In the genomic region with DNA sequence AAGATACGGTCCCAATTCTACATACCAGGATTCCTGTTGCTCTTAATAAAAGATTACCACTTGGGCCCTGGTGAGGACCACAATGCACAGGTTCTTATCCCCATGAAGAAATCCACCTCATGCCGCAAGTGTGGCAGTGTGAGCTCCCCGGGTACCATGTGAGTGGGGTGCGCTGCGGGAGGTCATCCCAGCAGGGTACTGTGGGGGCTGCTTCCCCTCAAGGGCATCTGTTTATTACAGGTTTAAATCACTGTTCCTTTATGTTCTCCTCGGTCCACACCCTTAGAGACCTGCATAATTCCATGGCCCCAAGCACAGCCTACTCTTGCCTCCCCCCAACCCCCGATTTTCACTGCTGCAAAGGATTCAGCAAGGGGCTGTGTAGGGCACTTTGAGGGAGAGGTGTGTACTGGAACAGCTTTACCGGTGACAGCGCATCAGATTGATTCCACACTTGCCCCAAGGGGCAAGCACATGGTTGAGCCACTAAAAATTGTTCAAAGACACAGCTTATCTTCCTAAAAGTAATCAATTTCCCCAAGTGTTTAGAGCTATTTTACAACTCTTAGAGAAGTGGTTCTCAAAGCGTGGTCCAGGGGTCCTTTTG, we compare ENCODE assay signal across 13 cellular contexts. TPM values are rescaled to one million over a fixed set of nuclear protein-coding genes. Genes with fewer than 3 reads are reported as not detected.
DNase-seq lines count a peak whose midpoint lies in the region; ATAC-seq and TF ChIP-seq lines count a peak whose summit lies in the region.
"Had no signal": no experiment of that assay in that cellular context is flagged by ENCODE, and none has a peak within 500 bp of the region (broad histone marks: within the 10 kb centered on the region; RNA-seq: fewer than 3 reads in every experiment).

No MANE protein-coding gene starts in this region.

- TF ChIP-seq CTCF in activated CD8-positive, alpha-beta T cell treated with anti-CD3 and anti-CD28 coated beads for 36 hours (IDR thresholded peaks at IDR 0.05) = no peak
- TF ChIP-seq CTCF in lower lobe of right lung (IDR thresholded peaks at IDR 0.05) (no peak), MCF 10A (IDR thresholded peaks at IDR 0.05; ENCODE audit: unreplicated experiment) (no peak)

- H3K27me3 ChIP-seq in lower lobe of right lung (ENCODE audit: low read depth) = no peaks in the 10 kb centered on the region
- H3K27me3 ChIP-seq: BE2C had no signal

- peak overlapping the region; percentile 67 for H3K4me3 Mint-ChIP-seq in stimulated activated naive CD8-positive, alpha-beta T cell treated with anti-CD3 and anti-CD28 coated beads, Interleukin-15, Interleukin-2, amounts not matched to agents 100 ng/mL and 50 ng/mL, for 24 hours
- peak overlapping the region; percentile 72 for H3K4me3 Mint-ChIP-seq in activated CD8-positive, alpha-beta T cell treated with anti-CD3 and anti-CD28 coated beads for 36 hours
- H3K4me3 Mint-ChIP-seq in MCF 10A (ENCODE audit: unreplicated experiment) = no peak overlapping the region

- no peak overlapping the region for H3K4me3 ChIP-seq in lower lobe of right lung
- H3K4me3 ChIP-seq: mucosa of descending colon had no signal

- no peaks in the 10 kb centered on the region for H3K9me3 ChIP-seq in lower lobe of right lung
- H3K9me3 ChIP-seq: BE2C, mucosa of descending colon had no signal

- CTCF ChIA-PET in activated CD8-positive, alpha-beta T cell treated with anti-CD3 and anti-CD28 coated beads for 36 hours (lab: Charles Lee) = interaction anchor here (1.1 to 7.6 kb wide), 9 partner anchors 8 to 34 kb away, joined by 3 to 104 read pairs (median 6); a partner anchor contains a TSS
- CTCF ChIA-PET in MCF 10A (lab: Yijun Ruan, JAX) = interaction anchor here (0.7 to 2.6 kb wide), 6 partner anchors 8 to 297 kb away, joined by 3 to 27 read pairs (median 7); no protein-coding TSS in a partner anchor

- H3K4me1 ChIP-seq in lower lobe of right lung = peaks cover 99% of the 10 kb centered on the region

- no peaks in the 10 kb centered on the region for H3K36me3 ChIP-seq in lower lobe of right lung

- H3K9me3 Mint-ChIP-seq in stimulated activated naive CD8-positive, alpha-beta T cell treated with anti-CD3 and anti-CD28 coated beads, Interleukin-15, Interleukin-2, amounts not matched to agents 100 ng/mL and 50 ng/mL, for 24 hours = no peaks in the 10 kb centered on the region
- no peaks in the 10 kb centered on the region for H3K9me3 Mint-ChIP-seq in activated CD8-positive, alpha-beta T cell treated with anti-CD3 and anti-CD28 coated beads for 36 hours
- H3K9me3 Mint-ChIP-seq in MCF 10A (ENCODE audit: unreplicated experiment) = no peaks in the 10 kb centered on the region

- intact Hi-C loops in activated CD8-positive, alpha-beta T cell treated with anti-CD3 and anti-CD28 coated beads for 36 hours (cut with micrococcal nuclease) = no loop called here
- intact Hi-C loops in lower lobe of right lung (cut with DNase I) (no loop called here), MCF 10A (cut with micrococcal nuclease) (no loop called here)

- DNase-seq in stimulated activated naive CD8-positive, alpha-beta T cell treated with anti-CD3 and anti-CD28 coated beads, Interleukin-15, Interleukin-2, amounts not matched to agents 100 U/mL and 50 U/mL, for 24 hours = no peak
- DNase-seq in activated CD8-positive, alpha-beta T cell treated with anti-CD3 and anti-CD28 coated beads for 36 hours = no peak
- DNase-seq in lower lobe of right lung = peak; percentile 7
- DNase-seq in midbrain (lab: John Stamatoyannopoulos, UW) = no peak
- DNase-seq in NCI-H1694 treated with DMSO at 0.1 percent for 48 hours (lab: John Stamatoyannopoulos, UW) = no peak
- no peak for DNase-seq in MCF 10A (ENCODE audit: unreplicated experiment)
- DNase-seq: BE2C, mucosa of descending colon, NCI-H1417 treated with DMSO at 0.1 percent for 48 hours had no signal

- peak overlapping the region; percentile 86 for H3K27ac Mint-ChIP-seq in stimulated activated naive CD8-positive, alpha-beta T cell treated with anti-CD3 and anti-CD28 coated beads, Interleukin-15, Interleukin-2, amounts not matched to agents 100 ng/mL and 50 ng/mL, for 24 hours
- H3K27ac Mint-ChIP-seq in activated CD8-positive, alpha-beta T cell treated with anti-CD3 and anti-CD28 coated beads for 36 hours = peak overlapping the region; percentile 90
- no peak overlapping the region for H3K27ac Mint-ChIP-seq in MCF 10A (ENCODE audit: low read depth, unreplicated experiment)

- ATAC-seq in stimulated activated naive CD8-positive, alpha-beta T cell treated with anti-CD3 and anti-CD28 coated beads, Interleukin-15, Interleukin-2, amounts not matched to agents 100 U/mL and 50 U/mL, for 24 hours = no peak
- ATAC-seq in activated CD8-positive, alpha-beta T cell treated with anti-CD3 and anti-CD28 coated beads for 36 hours = no peak
- ATAC-seq in lower lobe of right lung = no peak
- ATAC-seq in GM19463 (IDR thresholded peaks at IDR 0.05; ENCODE audit: unreplicated experiment) = no peak
- ATAC-seq: mucosa of descending colon had no signal

- H3K4me1 Mint-ChIP-seq in stimulated activated naive CD8-positive, alpha-beta T cell treated with anti-CD3 and anti-CD28 coated beads, Interleukin-15, Interleukin-2, amounts not matched to agents 100 ng/mL and 50 ng/mL, for 24 hours (ENCODE audit: low read depth) = peaks cover 96% of the 10 kb centered on the region
- peaks cover 84% of the 10 kb centered on the region for H3K4me1 Mint-ChIP-seq in activated CD8-positive, alpha-beta T cell treated with anti-CD3 and anti-CD28 coated beads for 36 hours (ENCODE audit: low read depth)
- peaks cover 55% of the 10 kb centered on the region for H3K4me1 Mint-ChIP-seq in MCF 10A (ENCODE audit: insufficient read depth, unreplicated experiment)

- no TSS peak for BruUV-seq in MCF 10A (replicated peaks; lab: Mats Ljungman, UMichigan)

- POLR2A ChIA-PET in activated CD8-positive, alpha-beta T cell treated with anti-CD3 and anti-CD28 coated beads for 36 hours (lab: Charles Lee) = interaction anchor here (0.6 to 17.8 kb wide), 9 partner anchors 10 to 59 kb away, joined by 3 to 243 read pairs (median 6); a partner anchor contains a TSS
- POLR2A ChIA-PET in MCF 10A (lab: Yijun Ruan, JAX) = interaction anchor here (1.4 to 2.9 kb wide), 3 partner anchors 8 to 18 kb away, joined by 3 to 24 read pairs (median 6); a partner anchor contains a TSS

- no peaks in the 10 kb centered on the region for H3K27me3 Mint-ChIP-seq in stimulated activated naive CD8-positive, alpha-beta T cell treated with anti-CD3 and anti-CD28 coated beads, Interleukin-15, Interleukin-2, amounts not matched to agents 100 ng/mL and 50 ng/mL, for 24 hours
- no peaks in the 10 kb centered on the region for H3K27me3 Mint-ChIP-seq in activated CD8-positive, alpha-beta T cell treated with anti-CD3 and anti-CD28 coated beads for 36 hours
- no peaks in the 10 kb centered on the region for H3K27me3 Mint-ChIP-seq in MCF 10A (ENCODE audit: insufficient read depth, unreplicated experiment)

- peaks cover 11% of the 10 kb centered on the region for H3K36me3 Mint-ChIP-seq in stimulated activated naive CD8-positive, alpha-beta T cell treated with anti-CD3 and anti-CD28 coated beads, Interleukin-15, Interleukin-2, amounts not matched to agents 100 ng/mL and 50 ng/mL, for 24 hours (ENCODE audit: low read depth)
- peaks cover 28% of the 10 kb centered on the region for H3K36me3 Mint-ChIP-seq in activated CD8-positive, alpha-beta T cell treated with anti-CD3 and anti-CD28 coated beads for 36 hours (ENCODE audit: low read depth)
- peaks cover 16% of the 10 kb centered on the region for H3K36me3 Mint-ChIP-seq in MCF 10A (ENCODE audit: insufficient read depth, unreplicated experiment)

- no peak overlapping the region for H3K27ac ChIP-seq in lower lobe of right lung
- H3K27ac ChIP-seq: epithelial cell of prostate had no signal

RNA-seq across cellular contexts. Expression of a gene that starts 6.2 kb away (rescaled TPM):
- 10 to 100 TPM; 45.9 to 47.4 TPM for total RNA-seq in activated CD8-positive, alpha-beta T cell treated with anti-CD3 and anti-CD28 coated beads for 36 hours
- total RNA-seq in lower lobe of right lung (54.6 TPM), MCF 10A (2022) (36.8 and 40.7 TPM in 2 replicates)

RNA-seq across cellular contexts. Expression of a gene that starts 17.8 kb away (rescaled TPM):
- 10 to 100 TPM; 39.2 to 42.2 TPM for total RNA-seq in activated CD8-positive, alpha-beta T cell treated with anti-CD3 and anti-CD28 coated beads for 36 hours
- 26.2 TPM for total RNA-seq in lower lobe of right lung
- 31.6 and 36.4 TPM in 2 replicates for total RNA-seq in MCF 10A (2022)

RNA-seq across cellular contexts. Expression of a gene that starts 32.4 kb away (rescaled TPM):
- total RNA-seq in activated CD8-positive, alpha-beta T cell treated with anti-CD3 and anti-CD28 coated beads for 36 hours = 10 to 100 TPM; 78.5 to 78.7 TPM
- 10.4 TPM for total RNA-seq in lower lobe of right lung
- 0.07 TPM in 1 of 2 replicates, not detected in the other for total RNA-seq in MCF 10A (2022)
- total RNA-seq: skeletal muscle tissue had no signal

RNA-seq across cellular contexts. Expression of a gene that starts 58.5 kb away (rescaled TPM):
- 1 to 10 TPM; 7.5 to 7.6 TPM for total RNA-seq in activated CD8-positive, alpha-beta T cell treated with anti-CD3 and anti-CD28 coated beads for 36 hours
- total RNA-seq in lower lobe of right lung = 8.2 TPM
- 10.8 and 12.8 TPM in 2 replicates for total RNA-seq in MCF 10A (2022)
